Comparison of ENCODE assay signal across 1 cellular context in the genomic region with DNA sequence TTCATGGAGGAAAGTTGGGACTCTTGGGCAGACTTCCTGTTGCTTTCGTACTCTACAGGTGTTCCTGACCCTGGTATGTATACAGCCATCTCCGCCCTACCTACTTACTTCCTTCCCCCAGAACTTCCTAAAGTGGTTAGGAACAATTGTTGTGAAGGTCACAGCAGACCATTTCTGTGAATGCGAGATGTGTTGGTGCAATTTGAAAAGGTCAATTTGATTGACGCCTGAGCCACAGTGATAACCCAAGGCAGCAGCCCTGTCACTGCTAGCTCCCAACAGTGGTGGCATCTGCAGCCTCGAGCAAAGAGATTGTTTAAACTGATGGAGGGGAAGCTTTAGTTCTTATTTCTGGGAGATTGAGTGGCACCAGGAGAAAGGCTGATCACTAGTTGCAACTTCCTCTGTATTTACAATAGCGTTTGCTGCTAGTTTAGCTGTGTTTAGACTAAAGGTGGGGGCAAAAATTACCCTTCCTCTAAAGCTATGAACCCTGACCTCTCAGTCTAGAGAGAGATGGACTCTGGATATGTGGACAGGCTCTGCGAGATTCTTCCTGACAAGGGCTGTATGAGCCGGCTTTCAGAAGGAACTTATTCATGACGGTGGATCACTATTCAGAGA.
TF ChIP-seq lines count a peak whose summit lies in the region.

No MANE protein-coding gene starts in this region.

TF ChIP-seq in HepG2, 621 proteins besides CTCF, POLR2A, EP300 and RAD21 (continued from another document and continues in another):
- no peak for TF ChIP-seq ZBTB33 (CRISPR knock-in tag; IDR thresholded peaks at IDR 0.05)
- TF ChIP-seq SSRP1 (CRISPR knock-in tag; IDR thresholded peaks at IDR 0.05), result no peak
- no peak for TF ChIP-seq NFRKB (IDR thresholded peaks at IDR 0.05)
- TF ChIP-seq MTF2 (CRISPR knock-in tag; IDR thresholded peaks at IDR 0.05; ENCODE audit: borderline replicate concordance), result no peak
- TF ChIP-seq, protein P1, sequence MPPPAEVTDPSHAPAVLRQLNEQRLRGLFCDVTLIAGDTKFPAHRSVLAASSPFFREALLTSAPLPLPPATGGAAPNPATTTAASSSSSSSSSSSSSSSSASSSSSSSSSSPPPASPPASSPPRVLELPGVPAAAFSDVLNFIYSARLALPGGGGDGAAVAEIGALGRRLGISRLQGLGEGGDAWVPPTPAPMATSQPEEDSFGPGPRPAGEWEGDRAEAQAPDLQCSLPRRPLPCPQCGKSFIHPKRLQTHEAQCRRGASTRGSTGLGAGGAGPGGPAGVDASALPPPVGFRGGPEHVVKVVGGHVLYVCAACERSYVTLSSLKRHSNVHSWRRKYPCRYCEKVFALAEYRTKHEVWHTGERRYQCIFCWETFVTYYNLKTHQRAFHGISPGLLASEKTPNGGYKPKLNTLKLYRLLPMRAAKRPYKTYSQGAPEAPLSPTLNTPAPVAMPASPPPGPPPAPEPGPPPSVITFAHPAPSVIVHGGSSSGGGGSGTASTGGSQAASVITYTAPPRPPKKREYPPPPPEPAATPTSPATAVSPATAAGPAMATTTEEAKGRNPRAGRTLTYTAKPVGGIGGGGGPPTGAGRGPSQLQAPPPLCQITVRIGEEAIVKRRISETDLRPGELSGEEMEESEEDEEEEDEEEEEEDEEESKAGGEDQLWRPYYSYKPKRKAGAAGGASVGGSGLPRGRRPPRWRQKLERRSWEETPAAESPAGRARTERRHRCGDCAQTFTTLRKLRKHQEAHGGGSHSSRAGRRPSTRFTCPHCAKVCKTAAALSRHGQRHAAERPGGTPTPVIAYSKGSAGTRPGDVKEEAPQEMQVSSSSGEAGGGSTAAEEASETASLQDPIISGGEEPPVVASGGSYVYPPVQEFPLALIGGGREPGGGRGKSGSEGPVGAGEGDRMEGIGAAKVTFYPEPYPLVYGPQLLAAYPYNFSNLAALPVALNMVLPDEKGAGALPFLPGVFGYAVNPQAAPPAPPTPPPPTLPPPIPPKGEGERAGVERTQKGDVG (CRISPR knock-in tag; IDR thresholded peaks at IDR 0.05; ENCODE audit: borderline replicate concordance), result no peak
- TF ChIP-seq ATF2 (CRISPR knock-in tag; IDR thresholded peaks at IDR 0.05), result 0 out of 2 replicates have a peak, but pooled peaks have one; percentile 48
- peak; percentile 42; the same call in 1 of the 2 replicates for TF ChIP-seq KDM4B (CRISPR knock-in tag; IDR thresholded peaks at IDR 0.05)
- TF ChIP-seq RBFOX2 (IDR thresholded peaks at IDR 0.05; ENCODE audit: low read depth, low read length), result no peak
- TF ChIP-seq, protein P2, sequence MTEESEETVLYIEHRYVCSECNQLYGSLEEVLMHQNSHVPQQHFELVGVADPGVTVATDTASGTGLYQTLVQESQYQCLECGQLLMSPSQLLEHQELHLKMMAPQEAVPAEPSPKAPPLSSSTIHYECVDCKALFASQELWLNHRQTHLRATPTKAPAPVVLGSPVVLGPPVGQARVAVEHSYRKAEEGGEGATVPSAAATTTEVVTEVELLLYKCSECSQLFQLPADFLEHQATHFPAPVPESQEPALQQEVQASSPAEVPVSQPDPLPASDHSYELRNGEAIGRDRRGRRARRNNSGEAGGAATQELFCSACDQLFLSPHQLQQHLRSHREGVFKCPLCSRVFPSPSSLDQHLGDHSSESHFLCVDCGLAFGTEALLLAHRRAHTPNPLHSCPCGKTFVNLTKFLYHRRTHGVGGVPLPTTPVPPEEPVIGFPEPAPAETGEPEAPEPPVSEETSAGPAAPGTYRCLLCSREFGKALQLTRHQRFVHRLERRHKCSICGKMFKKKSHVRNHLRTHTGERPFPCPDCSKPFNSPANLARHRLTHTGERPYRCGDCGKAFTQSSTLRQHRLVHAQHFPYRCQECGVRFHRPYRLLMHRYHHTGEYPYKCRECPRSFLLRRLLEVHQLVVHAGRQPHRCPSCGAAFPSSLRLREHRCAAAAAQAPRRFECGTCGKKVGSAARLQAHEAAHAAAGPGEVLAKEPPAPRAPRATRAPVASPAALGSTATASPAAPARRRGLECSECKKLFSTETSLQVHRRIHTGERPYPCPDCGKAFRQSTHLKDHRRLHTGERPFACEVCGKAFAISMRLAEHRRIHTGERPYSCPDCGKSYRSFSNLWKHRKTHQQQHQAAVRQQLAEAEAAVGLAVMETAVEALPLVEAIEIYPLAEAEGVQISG (CRISPR knock-in tag; IDR thresholded peaks at IDR 0.05), result no peak
- TF ChIP-seq FOSL2 (CRISPR knock-in tag; IDR thresholded peaks at IDR 0.05), result no peak
- TF ChIP-seq HNRNPL (IDR thresholded peaks at IDR 0.05; ENCODE audit: low read depth, low read length), result no peak
- TF ChIP-seq GATAD2A (CRISPR knock-in tag; IDR thresholded peaks at IDR 0.05), result peak; percentile 90
- no peak for TF ChIP-seq CHD2 (IDR thresholded peaks at IDR 0.05; ENCODE audit: low read depth, low read length)
- TF ChIP-seq ZNF282 (IDR thresholded peaks at IDR 0.05; ENCODE audit: partially characterized antibody), result no peak
- TF ChIP-seq GATAD1 (CRISPR knock-in tag; IDR thresholded peaks at IDR 0.05), result no peak
- TF ChIP-seq, protein P3, sequence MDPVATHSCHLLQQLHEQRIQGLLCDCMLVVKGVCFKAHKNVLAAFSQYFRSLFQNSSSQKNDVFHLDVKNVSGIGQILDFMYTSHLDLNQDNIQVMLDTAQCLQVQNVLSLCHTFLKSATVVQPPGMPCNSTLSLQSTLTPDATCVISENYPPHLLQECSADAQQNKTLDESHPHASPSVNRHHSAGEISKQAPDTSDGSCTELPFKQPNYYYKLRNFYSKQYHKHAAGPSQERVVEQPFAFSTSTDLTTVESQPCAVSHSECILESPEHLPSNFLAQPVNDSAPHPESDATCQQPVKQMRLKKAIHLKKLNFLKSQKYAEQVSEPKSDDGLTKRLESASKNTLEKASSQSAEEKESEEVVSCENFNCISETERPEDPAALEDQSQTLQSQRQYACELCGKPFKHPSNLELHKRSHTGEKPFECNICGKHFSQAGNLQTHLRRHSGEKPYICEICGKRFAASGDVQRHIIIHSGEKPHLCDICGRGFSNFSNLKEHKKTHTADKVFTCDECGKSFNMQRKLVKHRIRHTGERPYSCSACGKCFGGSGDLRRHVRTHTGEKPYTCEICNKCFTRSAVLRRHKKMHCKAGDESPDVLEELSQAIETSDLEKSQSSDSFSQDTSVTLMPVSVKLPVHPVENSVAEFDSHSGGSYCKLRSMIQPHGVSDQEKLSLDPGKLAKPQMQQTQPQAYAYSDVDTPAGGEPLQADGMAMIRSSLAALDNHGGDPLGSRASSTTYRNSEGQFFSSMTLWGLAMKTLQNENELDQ (CRISPR knock-in tag; IDR thresholded peaks at IDR 0.05; ENCODE audit: borderline replicate concordance), result no peak
- no peak; the same call in 1 of the 2 replicates for TF ChIP-seq AHR (CRISPR knock-in tag; IDR thresholded peaks at IDR 0.05)
- TF ChIP-seq, protein P4, sequence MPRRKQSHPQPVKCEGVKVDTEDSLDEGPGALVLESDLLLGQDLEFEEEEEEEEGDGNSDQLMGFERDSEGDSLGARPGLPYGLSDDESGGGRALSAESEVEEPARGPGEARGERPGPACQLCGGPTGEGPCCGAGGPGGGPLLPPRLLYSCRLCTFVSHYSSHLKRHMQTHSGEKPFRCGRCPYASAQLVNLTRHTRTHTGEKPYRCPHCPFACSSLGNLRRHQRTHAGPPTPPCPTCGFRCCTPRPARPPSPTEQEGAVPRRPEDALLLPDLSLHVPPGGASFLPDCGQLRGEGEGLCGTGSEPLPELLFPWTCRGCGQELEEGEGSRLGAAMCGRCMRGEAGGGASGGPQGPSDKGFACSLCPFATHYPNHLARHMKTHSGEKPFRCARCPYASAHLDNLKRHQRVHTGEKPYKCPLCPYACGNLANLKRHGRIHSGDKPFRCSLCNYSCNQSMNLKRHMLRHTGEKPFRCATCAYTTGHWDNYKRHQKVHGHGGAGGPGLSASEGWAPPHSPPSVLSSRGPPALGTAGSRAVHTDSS (CRISPR knock-in tag; conservative IDR thresholded peaks at IDR 0.05), result no peak
- TF ChIP-seq NFATC3 (CRISPR knock-in tag; IDR thresholded peaks at IDR 0.05), result no peak
- TF ChIP-seq ZNF562 (CRISPR knock-in tag; IDR thresholded peaks at IDR 0.05; ENCODE audit: borderline replicate concordance), result no peak
- no peak for TF ChIP-seq HIVEP1 (CRISPR knock-in tag; IDR thresholded peaks at IDR 0.05)
- TF ChIP-seq NFYC (CRISPR knock-in tag; IDR thresholded peaks at IDR 0.05), result no peak
- TF ChIP-seq ZZZ3 (CRISPR knock-in tag; IDR thresholded peaks at IDR 0.05; ENCODE audit: borderline replicate concordance), result no peak
- TF ChIP-seq SP5 (CRISPR knock-in tag; IDR thresholded peaks at IDR 0.05; ENCODE audit: borderline replicate concordance, low read depth), result no peak
- no peak for TF ChIP-seq ATF7 (IDR thresholded peaks at IDR 0.05)
- no peak for TF ChIP-seq ATF7 (CRISPR knock-in tag; IDR thresholded peaks at IDR 0.05)
- TF ChIP-seq BCL3 (CRISPR knock-in tag; IDR thresholded peaks at IDR 0.05), result no peak
- no peak; the same call in 1 of the 2 replicates for TF ChIP-seq SP4 (CRISPR knock-in tag; IDR thresholded peaks at IDR 0.05)
- TF ChIP-seq ZBTB10 (CRISPR knock-in tag; IDR thresholded peaks at IDR 0.05; ENCODE audit: borderline replicate concordance), result no peak; the same call in 1 of the 2 replicates
- TF ChIP-seq DR1 (CRISPR knock-in tag; IDR thresholded peaks at IDR 0.05), result no peak
- TF ChIP-seq, protein P5, sequence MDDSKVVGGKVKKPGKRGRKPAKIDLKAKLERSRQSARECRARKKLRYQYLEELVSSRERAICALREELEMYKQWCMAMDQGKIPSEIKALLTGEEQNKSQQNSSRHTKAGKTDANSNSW (CRISPR knock-in tag; IDR thresholded peaks at IDR 0.05; ENCODE audit: borderline replicate concordance), result no peak
- no peak for TF ChIP-seq ZNF253 (CRISPR knock-in tag; IDR thresholded peaks at IDR 0.05; ENCODE audit: borderline replicate concordance)
- no peak for TF ChIP-seq EEA1 (CRISPR knock-in tag; IDR thresholded peaks at IDR 0.05; ENCODE audit: borderline replicate concordance)
- no peak; the same call in 1 of the 2 replicates for TF ChIP-seq ZNF782 (CRISPR knock-in tag; IDR thresholded peaks at IDR 0.05; ENCODE audit: borderline replicate concordance)
- TF ChIP-seq, protein P6, sequence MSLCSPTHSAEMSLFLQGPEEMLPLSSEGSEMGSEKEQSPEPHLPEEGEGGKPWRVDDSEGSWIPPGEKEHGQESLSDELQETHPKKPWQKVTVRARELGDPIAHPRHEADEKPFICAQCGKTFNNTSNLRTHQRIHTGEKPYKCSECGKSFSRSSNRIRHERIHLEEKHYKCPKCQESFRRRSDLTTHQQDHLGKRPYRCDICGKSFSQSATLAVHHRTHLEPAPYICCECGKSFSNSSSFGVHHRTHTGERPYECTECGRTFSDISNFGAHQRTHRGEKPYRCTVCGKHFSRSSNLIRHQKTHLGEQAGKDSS (CRISPR knock-in tag; IDR thresholded peaks at IDR 0.05; ENCODE audit: borderline replicate concordance, low read depth), result no peak
